Comparison of ENCODE assay signal across 5 cellular contexts in genomic region chr6:100946711-100947110, GRCh38.
"Had no signal": no experiment of that assay in that cellular context is flagged by ENCODE, and none has a peak within 500 bp of the region (broad histone marks: within the 10 kb centered on the region; RNA-seq: fewer than 3 reads in every experiment).

No MANE protein-coding gene starts in this region.

- DNase-seq: IMR-90, KBM-7 had no signal

- ATAC-seq: HepG2, K562 had no signal

- H3K4me3 ChIP-seq: K562 had no signal

- H3K27ac ChIP-seq: HL-60 had no signal
